In genomic region chr4:158621729-158622128, GRCh38 we compare ENCODE assay signal across 14 cellular contexts. TPM values are rescaled to one million over a fixed set of nuclear protein-coding genes. Genes with fewer than 3 reads are reported as not detected.
DNase-seq lines count a peak whose midpoint lies in the region; ATAC-seq, FAIRE-seq and TF ChIP-seq lines count a peak whose summit lies in the region.
"Had no signal": no experiment of that assay in that cellular context is flagged by ENCODE, and none has a peak within 500 bp of the region (broad histone marks: within the 10 kb centered on the region; RNA-seq: fewer than 3 reads in every experiment).

No MANE protein-coding gene starts in this region.

- H4K20me1 ChIP-seq in keratinocyte (ENCODE audit: control insufficient read depth, extremely low read depth, insufficient read depth, low read length), result no peaks in the 10 kb centered on the region

- no peak overlapping the region for H3K9ac ChIP-seq in keratinocyte (ENCODE audit: control insufficient read depth, extremely low read depth, insufficient read depth, low read length)

- no peak overlapping the region for H2AFZ ChIP-seq in keratinocyte (ENCODE audit: control insufficient read depth, low read length)

- no peaks in the 10 kb centered on the region for H3K79me2 ChIP-seq in keratinocyte (ENCODE audit: control insufficient read depth, insufficient read depth, low read length)

- TF ChIP-seq CTCF in keratinocyte (optimal IDR thresholded peaks at IDR 0.05 in 1 of 3, IDR thresholded peaks at IDR 0.05 in 1 of 3, conservative IDR thresholded peaks at IDR 0.05 in 1 of 3; ENCODE audit: extremely low read depth in 1 of 3, insufficient read depth in 2 of 3, low read length in 3 of 3), result no peak

- ATAC-seq in GM18870 (IDR thresholded peaks at IDR 0.05; ENCODE audit: unreplicated experiment) (peak; percentile 39), HG02981 (IDR thresholded peaks at IDR 0.05; ENCODE audit: unreplicated experiment) (peak; percentile 53)

- H3K4me3 ChIP-seq in keratinocyte (ENCODE audit: control insufficient read depth in 2 of 3, extremely low read depth in 1 of 3, insufficient read depth in 2 of 3, low read depth in 1 of 3, low read length in 3 of 3), result no peak overlapping the region

- no peak overlapping the region for H3K4me2 ChIP-seq in keratinocyte (ENCODE audit: control insufficient read depth, extremely low read depth, insufficient read depth, low read depth, low read length)

- H3K4me1 ChIP-seq in keratinocyte (ENCODE audit: control insufficient read depth, extremely low read depth, insufficient read depth, low read length), result no peaks in the 10 kb centered on the region
- H3K4me1 ChIP-seq: Caco-2 had no signal

- peak; percentile 91 to 93 for DNase-seq in NCI-H526 (lab: John Stamatoyannopoulos, UW)
- DNase-seq in keratinocyte (ENCODE audit: low read depth, low spot score), result peak; percentile 59
- no peak for DNase-seq in NCI-H748 (lab: John Stamatoyannopoulos, UW; ENCODE audit: unreplicated experiment)
- DNase-seq in activated CD4-positive, alpha-beta T cell treated with anti-CD3 and anti-CD28 coated beads for 1 hour, result no peak
- DNase-seq in H4 (ENCODE audit: low spot score), result no peak
- DNase-seq: Caco-2, H9, Karpas-422, NCI-H1105 treated with DMSO at 0.1 percent for 48 hours, NCI-H187, NCI-H82 had no signal

- H3K27me3 ChIP-seq in keratinocyte (ENCODE audit: control insufficient read depth, extremely low read depth, insufficient read depth, low read length), result no peaks in the 10 kb centered on the region

- FAIRE-seq in keratinocyte (lab: Jason Lieb, UNC), result peak; percentile 26
- FAIRE-seq: GM19239 had no signal

- H3K27ac ChIP-seq in keratinocyte (ENCODE audit: control insufficient read depth, insufficient read depth, low read length), result no peak overlapping the region

- H3K9me1 ChIP-seq in keratinocyte (ENCODE audit: control insufficient read depth, extremely low read depth, insufficient read depth, low read length), result no peaks in the 10 kb centered on the region

- no peaks in the 10 kb centered on the region for H3K9me3 ChIP-seq in keratinocyte (ENCODE audit: control insufficient read depth, low read depth, low read length)
- H3K9me3 ChIP-seq: Caco-2 had no signal

- dilution Hi-C loops in keratinocyte (cut with MboI; ENCODE audit: extremely low pct_ligation_motif_present, low sequenced_read_pairs), result no loop called here

- no peaks in the 10 kb centered on the region for H3K36me3 ChIP-seq in keratinocyte (ENCODE audit: control insufficient read depth in 2 of 2, extremely low read depth in 1 of 2, insufficient read depth in 2 of 2, low read length in 2 of 2)

RNA-seq across cellular contexts. Expression of gene C4orf46, which starts 50.0 kb away (rescaled TPM):
- polyA plus RNA-seq in keratinocyte, result 6.6 to 14.6 TPM (median 9.7 TPM) in 3 replicates
- 4.3 TPM for polyA plus RNA-seq in keratinocyte (2011; ENCODE audit: low read depth)
- 4.3 and 8.6 TPM in 2 replicates for polyA plus RNA-seq in keratinocyte (2011; cell fraction: cytosol; rRNA removed)
- polyA plus RNA-seq in keratinocyte (2011; cell fraction: nucleus; rRNA removed), result 5.9 and 6.0 TPM in 2 replicates
- 2.6 and 6.3 TPM in 2 replicates for polyA plus RNA-seq in keratinocyte (2012; ENCODE audit: low replicate concordance)
- polyA minus RNA-seq in keratinocyte, result 1.4 to 5.8 TPM (median 3.2 TPM) in 3 replicates
- polyA minus RNA-seq in keratinocyte (2011; cell fraction: cytosol; rRNA and poly(A)+ RNA removed), result 6.3 TPM
- polyA minus RNA-seq in keratinocyte (2011; cell fraction: nucleus; rRNA and poly(A)+ RNA removed), result 3.5 and 6.7 TPM in 2 replicates
- 19.0 and 29.8 TPM in 2 replicates for total RNA-seq in H4 (2014; rRNA removed; shearing (Covaris generic))

RNA-seq across cellular contexts. Expression of gene ETFDH, which starts 50.4 kb away (rescaled TPM):
- polyA plus RNA-seq in keratinocyte, result 15.8 to 25.5 TPM (median 21.2 TPM) in 3 replicates
- 55.2 TPM for polyA plus RNA-seq in keratinocyte (2011; ENCODE audit: low read depth)
- 15.5 and 25.5 TPM in 2 replicates for polyA plus RNA-seq in keratinocyte (2011; cell fraction: cytosol; rRNA removed)
- 34.9 and 42.3 TPM in 2 replicates for polyA plus RNA-seq in keratinocyte (2011; cell fraction: nucleus; rRNA removed)
- polyA plus RNA-seq in keratinocyte (2012; ENCODE audit: low replicate concordance), result 9.5 and 29.5 TPM in 2 replicates
- 1.3 to 11.3 TPM (median 6.9 TPM) in 3 replicates for polyA minus RNA-seq in keratinocyte
- 9.6 TPM for polyA minus RNA-seq in keratinocyte (2011; cell fraction: cytosol; rRNA and poly(A)+ RNA removed)
- polyA minus RNA-seq in keratinocyte (2011; cell fraction: nucleus; rRNA and poly(A)+ RNA removed), result 7.3 and 13.7 TPM in 2 replicates
- 18.5 and 18.7 TPM in 2 replicates for total RNA-seq in H4 (2014; rRNA removed; shearing (Covaris generic))

Comparison
In these comparisons a context has a peak if more than half of its experiments do, and no peak if none do; other contexts are left out.
1. DNase-seq: peak in NCI-H526 (2 of 2) and keratinocyte (single experiment); none in NCI-H748 (single experiment), activated CD4-positive, alpha-beta T cell treated with anti-CD3 and anti-CD28 coated beads for 1 hour (single experiment) and H4 (single experiment).